In the genomic region with DNA sequence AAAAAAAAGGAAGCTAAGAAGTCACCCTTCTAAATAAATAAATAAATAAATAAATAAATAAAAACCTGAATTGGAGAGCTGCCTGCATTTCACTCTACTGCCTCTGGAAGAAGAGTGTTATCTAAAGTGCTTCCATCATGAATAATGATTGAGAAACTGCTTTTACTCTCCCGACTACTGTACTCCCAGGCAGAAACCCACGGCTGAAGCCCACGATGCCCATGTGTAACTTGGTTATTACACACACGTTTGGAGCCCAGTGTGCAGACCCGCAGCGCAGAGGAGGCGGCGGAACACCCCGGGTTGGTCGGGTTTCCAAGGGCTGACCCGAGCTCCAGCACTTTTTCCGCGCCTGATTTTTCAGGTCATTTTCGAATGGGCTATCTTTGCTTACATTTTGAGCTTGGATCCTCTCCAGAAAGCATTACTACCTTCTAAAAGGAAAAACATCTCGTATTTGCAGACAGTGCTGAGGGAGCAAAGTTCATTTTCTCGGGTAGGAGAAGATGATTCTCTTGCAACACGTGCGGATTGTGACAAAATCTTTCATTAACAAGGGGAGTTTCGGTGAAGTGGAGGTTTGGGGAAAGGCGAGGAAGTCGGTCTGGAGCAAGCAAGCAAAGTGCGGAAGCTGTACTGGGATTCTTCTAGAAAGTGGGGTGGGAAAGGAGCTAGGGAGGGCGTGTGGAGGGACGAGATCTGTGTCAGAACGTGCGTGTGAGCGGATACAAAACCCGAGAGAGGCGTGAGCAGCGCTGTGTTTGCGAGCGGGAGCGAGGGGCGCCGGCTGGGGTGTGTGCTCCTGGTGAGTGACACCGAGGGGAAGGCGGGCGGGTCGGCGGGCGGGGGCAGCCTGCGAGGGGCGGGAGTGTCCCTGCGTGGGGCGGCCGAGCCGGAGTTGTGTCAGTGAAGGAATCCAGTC, we compare ENCODE assay signal across 8 cellular contexts. TPM values are rescaled to one million over a fixed set of nuclear protein-coding genes. Genes with fewer than 3 reads are reported as not detected.
DNase-seq lines count a peak whose midpoint lies in the region; ATAC-seq and TF ChIP-seq lines count a peak whose summit lies in the region.

A gene with protein sequence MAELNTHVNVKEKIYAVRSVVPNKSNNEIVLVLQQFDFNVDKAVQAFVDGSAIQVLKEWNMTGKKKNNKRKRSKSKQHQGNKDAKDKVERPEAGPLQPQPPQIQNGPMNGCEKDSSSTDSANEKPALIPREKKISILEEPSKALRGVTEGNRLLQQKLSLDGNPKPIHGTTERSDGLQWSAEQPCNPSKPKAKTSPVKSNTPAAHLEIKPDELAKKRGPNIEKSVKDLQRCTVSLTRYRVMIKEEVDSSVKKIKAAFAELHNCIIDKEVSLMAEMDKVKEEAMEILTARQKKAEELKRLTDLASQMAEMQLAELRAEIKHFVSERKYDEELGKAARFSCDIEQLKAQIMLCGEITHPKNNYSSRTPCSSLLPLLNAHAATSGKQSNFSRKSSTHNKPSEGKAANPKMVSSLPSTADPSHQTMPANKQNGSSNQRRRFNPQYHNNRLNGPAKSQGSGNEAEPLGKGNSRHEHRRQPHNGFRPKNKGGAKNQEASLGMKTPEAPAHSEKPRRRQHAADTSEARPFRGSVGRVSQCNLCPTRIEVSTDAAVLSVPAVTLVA (plus strand): TSS at position 897 of the 922 bp plus-strand sequence. CDS start 82,552 bp downstream, outside the sequence.

- intact Hi-C loops in A673 (cut with micrococcal nuclease; ENCODE audit: unreplicated experiment), result loop anchor here (5.0 kb wide), 2 partner anchors 176 to 324 kb away; no protein-coding TSS in a partner anchor

- CTCF ChIA-PET in A673 (lab: Charles Lee), result interaction anchor here (0.6 kb wide), 1 partner anchor 315 kb away, joined by 3 read pairs; no protein-coding TSS in a partner anchor

- POLR2A ChIA-PET in A673 (lab: Charles Lee; ENCODE audit: low non-redundant PET), result interaction anchor here (0.5 to 0.6 kb wide), 2 partner anchors 10 to 48 kb away, joined by 6 to 8 read pairs; no protein-coding TSS in a partner anchor

- no peaks in the 10 kb centered on the region for H3K9me3 ChIP-seq in A673 (ENCODE audit: low read depth, low read length, poor library complexity, severe bottlenecking)

- TF ChIP-seq CTCF in A673 (conservative IDR thresholded peaks at IDR 0.05; ENCODE audit: low read depth, low read length) (no peak), epithelial cell of esophagus (IDR thresholded peaks at IDR 0.05; ENCODE audit: insufficient read depth, low read depth, low read length, missing control alignments) (no peak)

- no peaks in the 10 kb centered on the region for H3K36me3 ChIP-seq in A673 (ENCODE audit: insufficient read depth, low read length, poor library complexity, severe bottlenecking)

- DNase-seq in A673 (ENCODE audit: low spot score), result peak; percentile 60
- peak; percentile 46 for DNase-seq in NOMO-1 treated with dmso at 0.1 percent for 144 hours (lab: John Stamatoyannopoulos, UW; ENCODE audit: unreplicated experiment)
- DNase-seq in activated T-cell treated with anti-CD3 and anti-CD28 coated beads for 4 hours, result peak; percentile 36
- DNase-seq in epithelial cell of esophagus (ENCODE audit: low read depth), result peak; percentile 63
- DNase-seq in midbrain (lab: John Stamatoyannopoulos, UW), result peak; percentile 71
- peak; percentile 17 to 21 for DNase-seq in stimulated activated CD8-positive, alpha-beta memory T cell treated with anti-CD3 and anti-CD28 coated beads, Interleukin-4, amount 100 ng/mL, for 4 hours (ENCODE audit: low read depth in 2 of 2, low spot score in 1 of 2)

- H3K4me1 ChIP-seq in A673 (ENCODE audit: insufficient read depth, low read length, poor library complexity, severe bottlenecking), result peaks cover 10% of the 10 kb centered on the region

- H3K27me3 ChIP-seq in A673 (replicated peaks; ENCODE audit: insufficient read depth, low read depth, low read length, poor library complexity), result peaks cover 11% of the 10 kb centered on the region

- H3K4me3 ChIP-seq in A673 (ENCODE audit: low read depth, low read length, poor library complexity, severe bottlenecking), result peak within 1 kb of the TSS; percentile 59
- peak within 1 kb of the TSS; percentile 68 for H3K4me3 ChIP-seq in epithelial cell of esophagus (ENCODE audit: low read length)

- no peak within 1 kb of the TSS for H3K27ac ChIP-seq in A673 (ENCODE audit: low read depth, low read length, poor library complexity, severe bottlenecking)

- ATAC-seq in GM18870 (IDR thresholded peaks at IDR 0.05; ENCODE audit: unreplicated experiment) (peak; percentile 46), HG03103 (IDR thresholded peaks at IDR 0.05; ENCODE audit: low read depth, unreplicated experiment) (peak; percentile 46)

- no TSS peak for BruUV-seq in A673 (replicated peaks; lab: Mats Ljungman, UMichigan)

RNA-seq across cellular contexts. Expression of the gene that starts here (rescaled TPM):
- 10.0 and 13.7 TPM in 2 replicates for total RNA-seq in A673 (2021)

Comparison
In these comparisons a context has a peak if more than half of its experiments do, and no peak if none do; other contexts are left out.
1. DNase-seq: peak in every context shown above with its lines; median percentile 71 in midbrain; 63 in epithelial cell of esophagus; 60 in A673; 46 in NOMO-1 treated with dmso at 0.1 percent for 144 hours; 36 in activated T-cell treated with anti-CD3 and anti-CD28 coated beads for 4 hours; 19 in stimulated activated CD8-positive, alpha-beta memory T cell treated with anti-CD3 and anti-CD28 coated beads, Interleukin-4, amount 100 ng/mL, for 4 hours.